In the genomic region with DNA sequence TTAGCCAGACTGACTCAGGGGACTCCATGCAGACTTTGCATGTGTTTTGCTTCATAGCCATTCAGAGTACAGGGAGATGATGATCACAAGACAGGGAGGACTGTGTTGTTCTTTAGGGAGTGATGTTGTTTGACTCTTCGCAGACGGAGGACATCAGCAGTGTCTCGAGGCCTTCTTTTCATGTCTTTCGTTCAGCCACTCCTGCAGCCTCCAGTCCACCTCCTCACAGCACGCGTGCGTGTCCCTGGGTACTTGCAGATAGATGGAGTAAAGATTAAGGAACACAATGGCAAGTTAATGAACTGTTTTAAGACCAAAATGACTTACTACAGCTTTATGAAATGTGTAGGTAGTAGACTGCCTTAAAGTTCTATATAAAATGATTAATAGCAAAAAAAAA, we compare ENCODE assay signal across 23 cellular contexts.
DNase-seq lines count a peak whose midpoint lies in the region; TF ChIP-seq lines count a peak whose summit lies in the region.
"Had no signal": no experiment of that assay in that cellular context is flagged by ENCODE, and none has a peak within 500 bp of the region (broad histone marks: within the 10 kb centered on the region; RNA-seq: fewer than 3 reads in every experiment).

No MANE protein-coding gene starts in this region.

- DNase-seq in activated naive CD4-positive, alpha-beta T cell treated with anti-CD3 and anti-CD28 coated beads, Interleukin-2, amount 10 ng/mL, durations not matched to agents 7 days and 5 days: no peak
- DNase-seq in NCI-H69 (lab: John Stamatoyannopoulos, UW) (peak; percentile 35), endothelial cell (ENCODE audit: low spot score) (no peak), substantia nigra (lab: John Stamatoyannopoulos, UW) (no peak), erythroblast (lab: John Stamatoyannopoulos, UW) (no peak), NCI-H1694 treated with DMSO at 0.1 percent for 48 hours (lab: John Stamatoyannopoulos, UW) (no peak), T-helper 9 cell (no peak)
- DNase-seq: DND-41, H9, NCI-H1417 treated with DMSO at 0.1 percent for 48 hours, NCI-H187 treated with DMSO at 0.1 percent for 48 hours, NCI-H2107, NCI-H2227 treated with DMSO at 0.1 percent for 48 hours, NCI-H510A, NCI-H748 treated with DMSO at 0.1 percent for 48 hours, SHP77 treated with DMSO at 0.1 percent for 48 hours had no signal

- H3K36me3 Mint-ChIP-seq in activated naive CD4-positive, alpha-beta T cell treated with anti-CD3 and anti-CD28 coated beads, Interleukin-2, amount 50 U/mL, for 24 hours: peaks cover 9% of the 10 kb centered on the region
- H3K36me3 Mint-ChIP-seq in activated naive CD4-positive, alpha-beta T cell treated with anti-CD3 and anti-CD28 coated beads, Interleukin-2, amount 10 ng/mL, durations not matched to agents 7 days and 5 days: peaks cover 36% of the 10 kb centered on the region
- H3K36me3 Mint-ChIP-seq in endothelial cell (ENCODE audit: low read depth, unreplicated experiment): peaks cover 5% of the 10 kb centered on the region

- H3K27me3 Mint-ChIP-seq in activated naive CD4-positive, alpha-beta T cell treated with anti-CD3 and anti-CD28 coated beads, Interleukin-2, amount 50 U/mL, for 24 hours: no peaks in the 10 kb centered on the region
- no peaks in the 10 kb centered on the region for H3K27me3 Mint-ChIP-seq in activated naive CD4-positive, alpha-beta T cell treated with anti-CD3 and anti-CD28 coated beads, Interleukin-2, amount 10 ng/mL, durations not matched to agents 7 days and 5 days
- peaks cover 9% of the 10 kb centered on the region for H3K27me3 Mint-ChIP-seq in endothelial cell (ENCODE audit: unreplicated experiment)
- H3K27me3 Mint-ChIP-seq: B cell had no signal

- peak overlapping the region; percentile 79 for H3K27ac ChIP-seq in substantia nigra (ENCODE audit: low read depth, low read length, poor library complexity, severe bottlenecking)
- H3K27ac ChIP-seq: A549, HL-60, RWPE1, SK-N-MC had no signal

- no peak overlapping the region for H3K4me3 Mint-ChIP-seq in activated naive CD4-positive, alpha-beta T cell treated with anti-CD3 and anti-CD28 coated beads, Interleukin-2, amount 50 U/mL, for 24 hours
- H3K4me3 Mint-ChIP-seq in activated naive CD4-positive, alpha-beta T cell treated with anti-CD3 and anti-CD28 coated beads, Interleukin-2, amount 10 ng/mL, durations not matched to agents 7 days and 5 days: no peak overlapping the region
- no peak overlapping the region for H3K4me3 Mint-ChIP-seq in endothelial cell (ENCODE audit: unreplicated experiment)
- H3K4me3 Mint-ChIP-seq: B cell, CD14-positive monocyte, H9 had no signal

- H3K4me1 Mint-ChIP-seq in activated naive CD4-positive, alpha-beta T cell treated with anti-CD3 and anti-CD28 coated beads, Interleukin-2, amount 50 U/mL, for 24 hours: peaks cover 83% of the 10 kb centered on the region
- H3K4me1 Mint-ChIP-seq in activated naive CD4-positive, alpha-beta T cell treated with anti-CD3 and anti-CD28 coated beads, Interleukin-2, amount 10 ng/mL, durations not matched to agents 7 days and 5 days: peaks cover 17% of the 10 kb centered on the region
- H3K4me1 Mint-ChIP-seq in endothelial cell (ENCODE audit: unreplicated experiment): peaks cover 46% of the 10 kb centered on the region

- no peak for TF ChIP-seq POLR2A in erythroblast (IDR thresholded peaks at IDR 0.05; ENCODE audit: low read length)

- CTCF ChIA-PET in activated naive CD4-positive, alpha-beta T cell treated with anti-CD3 and anti-CD28 coated beads, Interleukin-2, amount 10 ng/mL, durations not matched to agents 7 days and 5 days (lab: Charles Lee): no interaction called here

- TF ChIP-seq CTCF in endothelial cell (IDR thresholded peaks at IDR 0.05; ENCODE audit: unreplicated experiment): no peak

- H3K27ac Mint-ChIP-seq in activated naive CD4-positive, alpha-beta T cell treated with anti-CD3 and anti-CD28 coated beads, Interleukin-2, amount 50 U/mL, for 24 hours: peak overlapping the region; percentile 14
- no peak overlapping the region for H3K27ac Mint-ChIP-seq in activated naive CD4-positive, alpha-beta T cell treated with anti-CD3 and anti-CD28 coated beads, Interleukin-2, amount 10 ng/mL, durations not matched to agents 7 days and 5 days
- peak overlapping the region; percentile 10 for H3K27ac Mint-ChIP-seq in endothelial cell (ENCODE audit: unreplicated experiment)
- H3K27ac Mint-ChIP-seq: B cell had no signal

- H3K9me3 Mint-ChIP-seq in activated naive CD4-positive, alpha-beta T cell treated with anti-CD3 and anti-CD28 coated beads, Interleukin-2, amount 50 U/mL, for 24 hours: no peaks in the 10 kb centered on the region
- H3K9me3 Mint-ChIP-seq in activated naive CD4-positive, alpha-beta T cell treated with anti-CD3 and anti-CD28 coated beads, Interleukin-2, amount 10 ng/mL, durations not matched to agents 7 days and 5 days: peaks cover 2% of the 10 kb centered on the region
- H3K9me3 Mint-ChIP-seq in endothelial cell (ENCODE audit: unreplicated experiment): no peaks in the 10 kb centered on the region
- H3K9me3 Mint-ChIP-seq: CD14-positive monocyte, H9 had no signal
